In the genomic region with DNA sequence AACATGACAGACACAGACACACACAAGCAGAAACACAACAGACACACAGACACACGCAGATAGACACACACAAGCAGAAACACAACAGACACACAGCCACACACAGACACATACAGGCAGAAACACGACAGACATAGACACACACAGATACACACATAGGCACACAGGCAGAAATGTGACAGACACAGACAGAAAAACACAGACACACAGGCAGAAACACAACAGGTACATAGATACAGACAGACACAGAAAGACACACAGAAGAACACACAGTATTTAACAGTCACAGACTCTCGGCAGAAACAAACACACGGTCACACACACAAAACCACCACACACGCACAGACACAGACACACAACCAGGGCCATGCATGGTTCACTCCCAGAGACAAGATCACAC, we compare ENCODE assay signal across 1 cellular context.
TF ChIP-seq lines count a peak whose summit lies in the region.

No MANE protein-coding gene starts in this region.

TF ChIP-seq in A549, 52 proteins besides CTCF, POLR2A, EP300 and RAD21 (continued from another document):
- no peak for TF ChIP-seq PHF8 (IDR thresholded peaks at IDR 0.05; ENCODE audit: borderline replicate concordance, low read depth)
- TF ChIP-seq SREBF2 (IDR thresholded peaks at IDR 0.05), result no peak
- TF ChIP-seq ZNF302 (CRISPR knock-in tag; IDR thresholded peaks at IDR 0.05), result no peak
- TF ChIP-seq E2F6 (IDR thresholded peaks at IDR 0.05; ENCODE audit: borderline replicate concordance, low read depth), result no peak
